18 cellular contexts compared by ENCODE assay signal in the genomic region with DNA sequence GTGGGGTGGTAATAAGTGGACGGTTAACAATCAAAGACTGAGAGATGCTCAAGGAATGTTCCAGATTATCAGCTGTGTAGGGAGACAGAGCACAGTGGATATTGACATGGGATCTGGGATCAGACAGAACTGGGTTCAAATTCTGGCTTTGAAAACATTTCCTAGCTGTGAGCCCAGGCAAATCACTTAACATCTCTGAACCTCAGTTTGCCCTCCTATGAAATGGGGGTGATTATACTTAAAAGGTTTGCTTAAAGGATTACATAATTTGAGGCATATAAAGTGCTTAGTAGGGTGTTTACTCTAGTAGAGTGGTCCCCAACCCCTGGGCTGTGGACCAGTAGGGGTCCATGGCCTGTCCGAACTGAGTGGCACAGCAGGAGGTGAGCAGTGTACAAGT.
"Had no signal": no experiment of that assay in that cellular context is flagged by ENCODE, and none has a peak within 500 bp of the region (broad histone marks: within the 10 kb centered on the region; RNA-seq: fewer than 3 reads in every experiment).

No MANE protein-coding gene starts in this region.

- DNase-seq: activated CD4-positive, CD25-positive, alpha-beta regulatory T cell; activated effector memory CD4-positive, alpha-beta T cell treated with Interleukin-2 at 50 U/mL for 16 hours; anterior cingulate cortex; brain microvascular endothelial cell; cortex of kidney; effector CD4-positive, alpha-beta T cell; esophagus squamous epithelium; hippocampal formation; naive B cell; stimulated activated CD4-positive, alpha-beta T cell treated with anti-CD3 and anti-CD28 coated beads, Interleukin-12 subunit alpha, Interleukin-12 subunit beta, amount 100 ng/mL, for 4 hours; tibial artery had no signal

- H3K4me3 Mint-ChIP-seq: stimulated activated memory B cell treated with anti-CD40 and anti-IgM and Interleukin-4, amounts not matched to agents 10 μg/mL and 1 μg/mL and 100 μg/mL, for 72 hours had no signal

- H3K9me3 Mint-ChIP-seq: activated naive CD4-positive, alpha-beta T cell treated with anti-CD3 and anti-CD28 coated beads, Interleukin-2, amount 50 U/mL, for 72 hours; stimulated activated memory B cell treated with anti-CD40 and anti-IgM and Interleukin-4, amounts not matched to agents 10 μg/mL and 1 μg/mL and 100 μg/mL, for 72 hours had no signal

- H3K27ac Mint-ChIP-seq: stimulated activated memory B cell treated with anti-CD40 and anti-IgM and Interleukin-4, amounts not matched to agents 10 μg/mL and 1 μg/mL and 100 μg/mL, for 72 hours had no signal

- H3K4me3 ChIP-seq: esophagus squamous epithelium, tibial artery had no signal

- ATAC-seq: left lobe of liver; stimulated activated memory B cell treated with anti-CD40 and anti-IgM and Interleukin-4, amounts not matched to agents 10 μg/mL and 1 μg/mL and 100 μg/mL, for 72 hours had no signal

- H3K9me3 ChIP-seq: esophagus squamous epithelium, tibial artery had no signal

- H3K27ac ChIP-seq: brain microvascular endothelial cell, esophagus squamous epithelium, tibial artery had no signal

- H3K27me3 ChIP-seq: brain microvascular endothelial cell, esophagus squamous epithelium had no signal

- H3K36me3 Mint-ChIP-seq: naive B cell; stimulated activated memory B cell treated with anti-CD40 and anti-IgM and Interleukin-4, amounts not matched to agents 10 μg/mL and 1 μg/mL and 100 μg/mL, for 72 hours had no signal

- FAIRE-seq: endothelial cell of umbilical vein, keratinocyte, TTC549, urothelium cell line had no signal

- H3K36me3 ChIP-seq: brain microvascular endothelial cell, esophagus squamous epithelium, tibial artery had no signal

- H3K4me1 Mint-ChIP-seq: stimulated activated memory B cell treated with anti-CD40 and anti-IgM and Interleukin-4, amounts not matched to agents 10 μg/mL and 1 μg/mL and 100 μg/mL, for 72 hours had no signal

- H3K4me1 ChIP-seq: tibial artery had no signal
